Comparison of ENCODE assay signal across 16 cellular contexts in the genomic region with DNA sequence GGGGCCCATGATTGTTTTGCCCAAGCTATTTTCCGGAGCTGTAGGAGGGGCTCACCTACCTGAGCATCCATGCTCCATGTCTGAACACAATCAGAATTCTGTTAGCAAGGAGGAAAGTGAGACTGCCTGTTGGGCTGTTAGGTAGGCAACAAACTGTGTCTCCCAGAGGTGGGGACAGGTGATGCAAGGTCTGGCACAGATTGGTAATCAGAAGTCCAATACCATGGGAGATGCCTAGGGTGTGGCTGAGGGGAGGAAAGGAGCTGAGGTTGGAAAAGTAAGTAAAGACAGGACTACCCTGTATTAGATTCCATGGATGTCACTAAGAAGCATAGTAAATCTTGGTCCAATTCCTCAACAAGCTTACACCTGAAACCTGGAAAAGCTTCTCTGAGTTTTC. TPM values are rescaled to one million over a fixed set of nuclear protein-coding genes. Genes with fewer than 3 reads are reported as not detected.
DNase-seq lines count a peak whose midpoint lies in the region; ATAC-seq and TF ChIP-seq lines count a peak whose summit lies in the region.
"Had no signal": no experiment of that assay in that cellular context is flagged by ENCODE, and none has a peak within 500 bp of the region (broad histone marks: within the 10 kb centered on the region; RNA-seq: fewer than 3 reads in every experiment).

No MANE protein-coding gene starts in this region.

- no peak overlapping the region for H2BK120ac ChIP-seq in trophoblast cell (ENCODE audit: insufficient read depth, low read length, poor library complexity)

- POLR2A ChIA-PET in PC-9 (lab: Charles Lee; ENCODE audit: unreplicated experiment): interaction anchor here (0.7 kb wide), 1 partner anchor 1722 kb away, joined by 3 read pairs; no protein-coding TSS in a partner anchor

- H3K27me3 ChIP-seq in PC-9 (ENCODE audit: insufficient read depth, low read depth): no peaks in the 10 kb centered on the region
- no peaks in the 10 kb centered on the region for H3K27me3 ChIP-seq in trophoblast cell (ENCODE audit: insufficient read depth, low read length)

- no peaks in the 10 kb centered on the region for H3F3A ChIP-seq in PC-9 (ENCODE audit: insufficient read depth, low read depth)

- no peak overlapping the region for H2AK5ac ChIP-seq in trophoblast cell (ENCODE audit: low read length)

- ATAC-seq in HG03097 (IDR thresholded peaks at IDR 0.05; ENCODE audit: low FRiP score, unreplicated experiment) (no peak), HG03521 (IDR thresholded peaks at IDR 0.05; ENCODE audit: unreplicated experiment) (no peak)

- no peak overlapping the region for H3K14ac ChIP-seq in trophoblast cell (ENCODE audit: low read length)

- no peak overlapping the region for H3K9ac ChIP-seq in trophoblast cell (ENCODE audit: low read length)

- H3K4me3 ChIP-seq in PC-9 (0 out of 2 replicates have a peak overlapping the region, but pooled peaks have one; percentile 11), trophoblast cell (ENCODE audit: low read depth, low read length) (no peak overlapping the region)
- H3K4me3 ChIP-seq: HAP-1 had no signal

- no CpG with 5 or more reads among the region's 1 CpG for WGBS in trophoblast cell (ENCODE audit: extremely low coverage, insufficient coverage, insufficient read length)

- H3K27ac ChIP-seq in PC-9: peak overlapping the region; percentile 32; the same call in 1 of the 2 replicates
- no peak overlapping the region for H3K27ac ChIP-seq in trophoblast cell (ENCODE audit: low read depth, low read length)

- H3K4me2 ChIP-seq in PC-9 (peak overlapping the region; percentile 58), trophoblast cell (ENCODE audit: low read length) (no peak overlapping the region)

- no peaks in the 10 kb centered on the region for H4K20me1 ChIP-seq in PC-9 (ENCODE audit: insufficient read depth)

- TF ChIP-seq CTCF in PC-9 (conservative IDR thresholded peaks at IDR 0.05): no peak

- H4K8ac ChIP-seq in trophoblast cell (ENCODE audit: low read depth, low read length): no peak overlapping the region

- no peaks in the 10 kb centered on the region for H3K9me2 ChIP-seq in PC-9 (ENCODE audit: insufficient read depth)

- no TSS peak for BruUV-seq in PC-9 (replicated peaks; lab: Mats Ljungman, UMichigan)

- peaks cover 12% of the 10 kb centered on the region for H3K4me1 ChIP-seq in PC-9 (replicated peaks; ENCODE audit: insufficient read depth)
- H3K4me1 ChIP-seq in trophoblast cell (ENCODE audit: control insufficient read depth in 1 of 2, insufficient read depth in 2 of 2, low read length in 2 of 2): peaks cover 5 to 12% of the 10 kb centered on the region in 2 experiments

- H3K36me3 ChIP-seq in PC-9 (ENCODE audit: low read depth): no peaks in the 10 kb centered on the region
- no peaks in the 10 kb centered on the region for H3K36me3 ChIP-seq in trophoblast cell (ENCODE audit: control insufficient read depth in 1 of 2, insufficient read depth in 2 of 2, low read length in 2 of 2)
- H3K36me3 ChIP-seq: HAP-1 had no signal

- peak overlapping the region; percentile 0 for H3K4ac ChIP-seq in trophoblast cell (ENCODE audit: low read depth, low read length)

- H2AFZ ChIP-seq in PC-9 (no peak overlapping the region), trophoblast cell (ENCODE audit: insufficient read depth, low read length, poor library complexity) (no peak overlapping the region)

- peaks cover 14% of the 10 kb centered on the region for H3K79me1 ChIP-seq in trophoblast cell (ENCODE audit: low read length)

- no peak overlapping the region for H3K18ac ChIP-seq in trophoblast cell (ENCODE audit: low read length)

- H4K12ac ChIP-seq in trophoblast cell (ENCODE audit: low read depth, low read length): no peak overlapping the region

- H3K23ac ChIP-seq in trophoblast cell (ENCODE audit: low read length): no peak overlapping the region

- H3K9me3 ChIP-seq in PC-9 (ENCODE audit: insufficient read depth, low read depth): no peaks in the 10 kb centered on the region
- H3K9me3 ChIP-seq in trophoblast cell (ENCODE audit: insufficient read depth, low read depth, low read length): no peaks in the 10 kb centered on the region
- H3K9me3 ChIP-seq: HAP-1 had no signal

- no peak overlapping the region for H4K91ac ChIP-seq in trophoblast cell (ENCODE audit: low read depth, low read length)

- intact Hi-C loops in PC-9 (cut with micrococcal nuclease; ENCODE audit: unreplicated experiment): loop anchor here (5.0 kb wide), 1 partner anchor 126 kb away; no protein-coding TSS in a partner anchor

- DNase-seq in LoVo (ENCODE audit: low spot score): peak; percentile 22
- DNase-seq in PC-9: no peak
- DNase-seq in trophoblast cell: no peak
- no peak for DNase-seq in NCI-H748 (lab: John Stamatoyannopoulos, UW; ENCODE audit: unreplicated experiment)
- DNase-seq: C1 segment of cervical spinal cord; Calu3; CD4-positive, alpha-beta memory T cell; COR-L47; DMS53; DMS79 treated with DMSO at 0.1 percent for 48 hours; GF-D8; GOT3 had no signal

- CTCF ChIA-PET in PC-9 (lab: Charles Lee): interaction anchor here (0.7 kb wide), 1 partner anchor 220 kb away, joined by 8 read pairs; no protein-coding TSS in a partner anchor

- H3K79me2 ChIP-seq in PC-9 (ENCODE audit: low read depth): peaks cover 71% of the 10 kb centered on the region
- peaks cover 10% of the 10 kb centered on the region for H3K79me2 ChIP-seq in trophoblast cell (ENCODE audit: control insufficient read depth, insufficient read depth, low read length, poor library complexity)

- H2BK5ac ChIP-seq in trophoblast cell (ENCODE audit: low read depth, low read length, poor library complexity): no peak overlapping the region

- H2BK12ac ChIP-seq in trophoblast cell (ENCODE audit: low read length): no peak overlapping the region

RNA-seq across cellular contexts. Expression of a gene that starts 3.0 kb away (rescaled TPM):
- total RNA-seq in PC-9 (2021): 10.0 and 12.7 TPM in 2 replicates
- 43.9 and 44.9 TPM in 2 replicates for polyA plus RNA-seq in trophoblast cell (2013)
- total RNA-seq: A673; CD4-positive, alpha-beta memory T cell had no signal
- polyA plus RNA-seq: CD4-positive, alpha-beta memory T cell had no signal
